In the genomic region with DNA sequence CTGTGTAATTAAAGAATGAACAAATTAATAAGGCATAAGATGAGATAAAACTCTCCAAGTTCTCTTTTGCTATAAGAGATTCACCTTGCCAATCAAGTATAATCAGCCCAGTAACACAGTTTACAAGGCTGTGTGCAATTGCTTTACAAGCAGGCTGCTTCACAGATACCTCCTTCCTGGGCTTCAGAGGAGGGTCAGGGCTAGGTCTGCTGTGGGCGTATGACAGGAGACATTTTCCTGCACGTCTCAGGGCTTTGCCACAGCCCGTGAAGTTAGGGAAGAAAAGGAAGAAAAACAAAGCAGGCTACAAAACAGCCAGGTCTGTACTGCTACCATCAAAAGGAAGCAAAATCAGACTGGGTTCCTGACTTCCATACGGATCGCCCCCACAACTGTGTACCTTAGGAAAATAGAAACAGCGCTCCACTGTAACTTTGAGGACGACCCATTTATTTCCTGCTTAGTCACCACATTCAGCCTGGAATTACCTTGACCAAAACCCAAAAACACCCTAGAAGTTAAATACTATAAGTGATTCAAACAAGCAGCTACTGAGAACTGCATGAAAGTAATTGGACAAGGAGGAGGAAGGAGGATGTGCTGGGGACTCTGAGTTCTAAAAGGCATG, we compare ENCODE assay signal across 1 cellular context.
TF ChIP-seq lines count a peak whose summit lies in the region.

No MANE protein-coding gene starts in this region.

TF ChIP-seq in H1, 55 proteins besides CTCF, POLR2A, EP300 and RAD21 (continued from another document):
- no peak for TF ChIP-seq SIN3A (conservative IDR thresholded peaks at IDR 0.05 in 1 of 2, IDR thresholded peaks at IDR 0.05 in 1 of 2; ENCODE audit: low read depth in 1 of 2, low read length in 2 of 2)
